18 cellular contexts compared by ENCODE assay signal in genomic region chr4:122896270-122896669, GRCh38. TPM values are rescaled to one million over a fixed set of nuclear protein-coding genes. Genes with fewer than 3 reads are reported as not detected.
DNase-seq lines count a peak whose midpoint lies in the region; ATAC-seq and TF ChIP-seq lines count a peak whose summit lies in the region.
"Had no signal": no experiment of that assay in that cellular context is flagged by ENCODE, and none has a peak within 500 bp of the region (broad histone marks: within the 10 kb centered on the region; RNA-seq: fewer than 3 reads in every experiment).

No MANE protein-coding gene starts in this region.

- ATAC-seq in aorta (ENCODE audit: low FRiP score) (no peak), upper lobe of right lung (no peak)

- no peaks in the 10 kb centered on the region for H3K9me3 ChIP-seq in ascending aorta
- H3K9me3 ChIP-seq in mesodermal cell (ENCODE audit: control insufficient read depth, low read length), result no peaks in the 10 kb centered on the region
- no peaks in the 10 kb centered on the region for H3K9me3 ChIP-seq in aorta (ENCODE audit: control insufficient read depth, low read length)
- no peaks in the 10 kb centered on the region for H3K9me3 ChIP-seq in upper lobe of right lung
- H3K9me3 ChIP-seq: SJSA1 had no signal

- peaks cover 0 to 43% of the 10 kb centered on the region in 2 donors for H3K4me1 ChIP-seq in ascending aorta
- H3K4me1 ChIP-seq in mesodermal cell (ENCODE audit: control insufficient read depth, insufficient read depth, low read length, poor library complexity, severe bottlenecking), result no peaks in the 10 kb centered on the region
- H3K4me1 ChIP-seq in aorta (ENCODE audit: control insufficient read depth in 1 of 2, insufficient read depth in 2 of 2, low read length in 2 of 2), result peaks cover 1 to 7% of the 10 kb centered on the region in 2 donors
- no peaks in the 10 kb centered on the region for H3K4me1 ChIP-seq in upper lobe of right lung

- H3K27ac ChIP-seq in ascending aorta (peak overlapping the region; percentile 60 to 73), mesodermal cell (ENCODE audit: low read depth, low read length, severe bottlenecking) (peak overlapping the region; percentile 2), aorta (ENCODE audit: low read depth in 1 of 2, low read length in 2 of 2) (peak overlapping the region; percentile 28 to 91), upper lobe of right lung (no peak overlapping the region)
- H3K27ac ChIP-seq: RWPE1, SJSA1 had no signal

- DNase-seq in NCI-H82 (lab: John Stamatoyannopoulos, UW), result peak; percentile 31
- no peak for DNase-seq in NCI-H82 treated with DMSO at 0.1 percent for 48 hours (lab: John Stamatoyannopoulos, UW; ENCODE audit: unreplicated experiment)
- DNase-seq in ascending aorta (ENCODE audit: low spot score in 2 of 2), result no peak
- no peak for DNase-seq in aorta
- no peak for DNase-seq in upper lobe of right lung
- DNase-seq in NCI-H1417 treated with DMSO at 0.1 percent for 48 hours (lab: John Stamatoyannopoulos, UW), result no peak
- DNase-seq in cerebellar nuclear complex (lab: John Stamatoyannopoulos, UW), result no peak
- DNase-seq: 8988T, COR-L47, DMS153, EL, H7, Kasumi-1, NCI-H2029, NCI-H2171 treated with DMSO at 0.1 percent for 48 hours had no signal

- intact Hi-C loops in ascending aorta (cut with DNase I), result loop anchor here (5.0 kb wide), 1 partner anchor 1199 kb away; the partner anchor contains the start of gene ANXA5
- intact Hi-C loops in aorta (cut with DNase I), result loop anchor here in 1 of 2 donors (5.0 kb wide), 1 partner anchor 69 kb away; the partner anchor contains the start of gene FGF2
- intact Hi-C loops in upper lobe of right lung (cut with DNase I), result no loop called here

- H3K4me3 ChIP-seq in ascending aorta (no peak overlapping the region), mesodermal cell (ENCODE audit: extremely low read depth, insufficient read depth, low read length, poor library complexity, severe bottlenecking) (no peak overlapping the region), aorta (ENCODE audit: low read length in 2 of 2) (no peak overlapping the region), upper lobe of right lung (no peak overlapping the region)
- H3K4me3 ChIP-seq: SJSA1 had no signal

- no peak for TF ChIP-seq CTCF in ascending aorta (IDR thresholded peaks at IDR 0.05)
- no peak for TF ChIP-seq CTCF in upper lobe of right lung (IDR thresholded peaks at IDR 0.05)

- no peaks in the 10 kb centered on the region for H3K27me3 ChIP-seq in ascending aorta
- H3K27me3 ChIP-seq in aorta (ENCODE audit: control insufficient read depth in 1 of 2, insufficient read depth in 2 of 2, low read length in 1 of 2), result no peaks in the 10 kb centered on the region
- H3K27me3 ChIP-seq in upper lobe of right lung, result no peaks in the 10 kb centered on the region
- H3K27me3 ChIP-seq: SJSA1 had no signal

- WGBS in mesodermal cell (ENCODE audit: insufficient coverage in 2 of 2), 2 experiments, result no CpG with 5 or more reads among the region's 1 CpG
- 6 to 19% methylated on average over 1 of the region's 1 CpG for WGBS in aorta, 2 donors

- H3K36me3 ChIP-seq in ascending aorta (no peaks in the 10 kb centered on the region), mesodermal cell (ENCODE audit: control insufficient read depth, insufficient read depth, low read length) (peaks cover 7% of the 10 kb centered on the region), aorta (ENCODE audit: control insufficient read depth in 1 of 2, insufficient read depth in 2 of 2, low read length in 1 of 2) (no peaks in the 10 kb centered on the region), upper lobe of right lung (peaks cover 14% of the 10 kb centered on the region)

RNA-seq across cellular contexts. Expression of gene NUDT6, which starts 26.1 kb away (rescaled TPM):
- total RNA-seq in ascending aorta (11.6 TPM), aorta (1 to 10 TPM; 4.0 to 5.9 TPM), upper lobe of right lung (3.8 TPM)
- polyA plus RNA-seq in mesodermal cell (2013, experiment 1 of 2), result 12.1 TPM
- 14.3 TPM for polyA plus RNA-seq in mesodermal cell (2013, experiment 2 of 2)
- polyA plus RNA-seq in aorta, result 1 to 10 TPM; 6.5 to 8.4 TPM
